1 cellular context compared by ENCODE assay signal in genomic region chr6:110414669-110415296, GRCh38.
TF ChIP-seq lines count a peak whose summit lies in the region.

No MANE protein-coding gene starts in this region.

TF ChIP-seq in GM23338, 12 proteins besides CTCF, POLR2A, EP300 and RAD21 (continued from another document):
- TF ChIP-seq, protein P1, sequence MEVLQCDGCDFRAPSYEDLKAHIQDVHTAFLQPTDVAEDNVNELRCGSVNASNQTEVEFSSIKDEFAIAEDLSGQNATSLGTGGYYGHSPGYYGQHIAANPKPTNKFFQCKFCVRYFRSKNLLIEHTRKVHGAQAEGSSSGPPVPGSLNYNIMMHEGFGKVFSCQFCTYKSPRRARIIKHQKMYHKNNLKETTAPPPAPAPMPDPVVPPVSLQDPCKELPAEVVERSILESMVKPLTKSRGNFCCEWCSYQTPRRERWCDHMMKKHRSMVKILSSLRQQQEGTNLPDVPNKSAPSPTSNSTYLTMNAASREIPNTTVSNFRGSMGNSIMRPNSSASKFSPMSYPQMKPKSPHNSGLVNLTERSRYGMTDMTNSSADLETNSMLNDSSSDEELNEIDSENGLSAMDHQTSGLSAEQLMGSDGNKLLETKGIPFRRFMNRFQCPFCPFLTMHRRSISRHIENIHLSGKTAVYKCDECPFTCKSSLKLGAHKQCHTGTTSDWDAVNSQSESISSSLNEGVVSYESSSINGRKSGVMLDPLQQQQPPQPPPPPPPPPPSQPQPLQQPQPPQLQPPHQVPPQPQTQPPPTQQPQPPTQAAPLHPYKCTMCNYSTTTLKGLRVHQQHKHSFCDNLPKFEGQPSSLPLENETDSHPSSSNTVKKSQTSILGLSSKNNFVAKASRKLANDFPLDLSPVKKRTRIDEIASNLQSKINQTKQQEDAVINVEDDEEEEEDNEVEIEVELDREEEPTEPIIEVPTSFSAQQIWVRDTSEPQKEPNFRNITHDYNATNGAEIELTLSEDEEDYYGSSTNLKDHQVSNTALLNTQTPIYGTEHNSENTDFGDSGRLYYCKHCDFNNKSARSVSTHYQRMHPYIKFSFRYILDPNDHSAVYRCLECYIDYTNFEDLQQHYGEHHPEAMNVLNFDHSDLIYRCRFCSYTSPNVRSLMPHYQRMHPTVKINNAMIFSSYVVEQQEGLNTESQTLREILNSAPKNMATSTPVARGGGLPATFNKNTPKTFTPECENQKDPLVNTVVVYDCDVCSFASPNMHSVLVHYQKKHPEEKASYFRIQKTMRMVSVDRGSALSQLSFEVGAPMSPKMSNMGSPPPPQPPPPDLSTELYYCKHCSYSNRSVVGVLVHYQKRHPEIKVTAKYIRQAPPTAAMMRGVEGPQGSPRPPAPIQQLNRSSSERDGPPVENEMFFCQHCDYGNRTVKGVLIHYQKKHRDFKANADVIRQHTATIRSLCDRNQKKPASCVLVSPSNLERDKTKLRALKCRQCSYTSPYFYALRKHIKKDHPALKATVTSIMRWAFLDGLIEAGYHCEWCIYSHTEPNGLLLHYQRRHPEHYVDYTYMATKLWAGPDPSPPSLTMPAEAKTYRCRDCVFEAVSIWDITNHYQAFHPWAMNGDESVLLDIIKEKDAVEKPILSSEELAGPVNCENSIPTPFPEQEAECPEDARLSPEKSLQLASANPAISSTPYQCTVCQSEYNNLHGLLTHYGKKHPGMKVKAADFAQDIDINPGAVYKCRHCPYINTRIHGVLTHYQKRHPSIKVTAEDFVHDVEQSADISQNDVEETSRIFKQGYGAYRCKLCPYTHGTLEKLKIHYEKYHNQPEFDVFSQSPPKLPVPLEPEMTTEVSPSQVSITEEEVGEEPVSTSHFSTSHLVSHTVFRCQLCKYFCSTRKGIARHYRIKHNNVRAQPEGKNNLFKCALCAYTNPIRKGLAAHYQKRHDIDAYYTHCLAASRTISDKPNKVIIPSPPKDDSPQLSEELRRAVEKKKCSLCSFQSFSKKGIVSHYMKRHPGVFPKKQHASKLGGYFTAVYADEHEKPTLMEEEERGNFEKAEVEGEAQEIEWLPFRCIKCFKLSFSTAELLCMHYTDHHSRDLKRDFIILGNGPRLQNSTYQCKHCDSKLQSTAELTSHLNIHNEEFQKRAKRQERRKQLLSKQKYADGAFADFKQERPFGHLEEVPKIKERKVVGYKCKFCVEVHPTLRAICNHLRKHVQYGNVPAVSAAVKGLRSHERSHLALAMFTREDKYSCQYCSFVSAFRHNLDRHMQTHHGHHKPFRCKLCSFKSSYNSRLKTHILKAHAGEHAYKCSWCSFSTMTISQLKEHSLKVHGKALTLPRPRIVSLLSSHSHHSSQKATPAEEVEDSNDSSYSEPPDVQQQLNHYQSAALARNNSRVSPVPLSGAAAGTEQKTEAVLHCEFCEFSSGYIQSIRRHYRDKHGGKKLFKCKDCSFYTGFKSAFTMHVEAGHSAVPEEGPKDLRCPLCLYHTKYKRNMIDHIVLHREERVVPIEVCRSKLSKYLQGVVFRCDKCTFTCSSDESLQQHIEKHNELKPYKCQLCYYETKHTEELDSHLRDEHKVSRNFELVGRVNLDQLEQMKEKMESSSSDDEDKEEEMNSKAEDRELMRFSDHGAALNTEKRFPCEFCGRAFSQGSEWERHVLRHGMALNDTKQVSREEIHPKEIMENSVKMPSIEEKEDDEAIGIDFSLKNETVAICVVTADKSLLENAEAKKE (CRISPR knock-in tag; IDR thresholded peaks at IDR 0.05) = no peak
